8 cellular contexts compared by ENCODE assay signal in genomic region chr7:96709381-96710228, GRCh38. TPM values are rescaled to one million over a fixed set of nuclear protein-coding genes. Genes with fewer than 3 reads are reported as not detected.
DNase-seq lines count a peak whose midpoint lies in the region; ATAC-seq and TF ChIP-seq lines count a peak whose summit lies in the region.

TSS of gene SEM1 (minus strand) at chr7:96709846. CDS start at chr7:96709763, 83 bp downstream.

- no peak for TF ChIP-seq POLR2A in spleen (IDR thresholded peaks at IDR 0.05)

- H3K27ac ChIP-seq in ACC112 (ENCODE audit: low read depth, low read length) (peak within 1 kb of the TSS; percentile 90), spleen (peak within 1 kb of the TSS; percentile 49 to 91 (median 88))

- TF ChIP-seq CTCF in WI38 (IDR thresholded peaks at IDR 0.05; ENCODE audit: low read depth, low read length), result no peak
- no peak for TF ChIP-seq CTCF in cardiac fibroblast (IDR thresholded peaks at IDR 0.05; ENCODE audit: low read depth, low read length)
- TF ChIP-seq CTCF in spleen (IDR thresholded peaks at IDR 0.05 in 8 of 11, conservative IDR thresholded peaks at IDR 0.05 in 3 of 11), result no peak

- DNase-seq in NCI-H2171 treated with DMSO at 0.1 percent for 48 hours (lab: John Stamatoyannopoulos, UW) (peak; percentile 87), cardiac fibroblast (ENCODE audit: low read depth in 2 of 2) (peak; percentile 90 to 92), inferior parietal cortex (ENCODE audit: extremely low spot score) (peak; percentile 96), spleen (peak; percentile 91)

- H3K36me3 ChIP-seq in ACC112 (ENCODE audit: insufficient read depth, low read length), result peaks cover 10% of the 10 kb centered on the region; the same call in 1 of the 2 replicates
- H3K36me3 ChIP-seq in spleen, result peaks cover 0 to 20% (median 2%) of the 10 kb centered on the region in 6 donors

- H3K79me2 ChIP-seq in ACC112 (ENCODE audit: control insufficient read depth, insufficient read depth, low read length, unreplicated experiment), result peaks cover 46% of the 10 kb centered on the region

- H2AFZ ChIP-seq in ACC112 (ENCODE audit: low read length, unreplicated experiment), result peak within 1 kb of the TSS; percentile 100

- H3K4me1 ChIP-seq in ACC112 (ENCODE audit: control insufficient read depth, insufficient read depth, low read length, unreplicated experiment) (peaks cover 20% of the 10 kb centered on the region), spleen (peaks cover 16 to 49% (median 36%) of the 10 kb centered on the region in 6 donors)

- ATAC-seq in GM18858 (IDR thresholded peaks at IDR 0.05; ENCODE audit: unreplicated experiment), result peak; percentile 80
- peak; percentile 92 for ATAC-seq in HG03095 (IDR thresholded peaks at IDR 0.05; ENCODE audit: unreplicated experiment)

- peaks cover 0 to 25% (median 18%) of the 10 kb centered on the region in 8 donors for H3K9me3 ChIP-seq in spleen

- WGBS in spleen, 5 donors, result 1 to 2% (median 1%) methylated on average over 41 to 46 of the region's 46 CpGs

- H3K27me3 ChIP-seq in ACC112 (ENCODE audit: insufficient read depth, low read length) (no peaks in the 10 kb centered on the region), spleen (replicated peaks in 1 of 7) (no peaks in the 10 kb centered on the region)

- intact Hi-C loops in spleen (cut with DNase I; ENCODE audit: low total_unique reads), result no loop called here

- peak within 1 kb of the TSS; percentile 96 for H3K4me3 ChIP-seq in ACC112 (ENCODE audit: low read depth, low read length)
- peak within 1 kb of the TSS; percentile 66 for H3K4me3 ChIP-seq in WI38 (ENCODE audit: low read depth, low read length)
- peak within 1 kb of the TSS; percentile 82 to 85 for H3K4me3 ChIP-seq in cardiac fibroblast (replicated peaks in 1 of 2; ENCODE audit: low read depth in 2 of 2, low read length in 2 of 2)
- H3K4me3 ChIP-seq in spleen, result peak within 1 kb of the TSS; percentile 59 to 95 (median 82)

RNA-seq across cellular contexts. Expression of gene SEM1, which starts in this region (rescaled TPM):
- total RNA-seq in spleen, result 10 to 100 TPM; 15.5 to 50.8 (median 29.1) TPM
- polyA plus RNA-seq in spleen, result 10 to 100 TPM; 67.8 to 78.6 (median 76.7) TPM

Comparison
In these comparisons a context has a peak if more than half of its experiments do, and no peak if none do; other contexts are left out.
1. Peak in every context shown above with its lines: DNase-seq, ATAC-seq, H3K4me3 ChIP-seq and H3K27ac ChIP-seq.